Comparison of ENCODE assay signal across 13 cellular contexts in the genomic region with DNA sequence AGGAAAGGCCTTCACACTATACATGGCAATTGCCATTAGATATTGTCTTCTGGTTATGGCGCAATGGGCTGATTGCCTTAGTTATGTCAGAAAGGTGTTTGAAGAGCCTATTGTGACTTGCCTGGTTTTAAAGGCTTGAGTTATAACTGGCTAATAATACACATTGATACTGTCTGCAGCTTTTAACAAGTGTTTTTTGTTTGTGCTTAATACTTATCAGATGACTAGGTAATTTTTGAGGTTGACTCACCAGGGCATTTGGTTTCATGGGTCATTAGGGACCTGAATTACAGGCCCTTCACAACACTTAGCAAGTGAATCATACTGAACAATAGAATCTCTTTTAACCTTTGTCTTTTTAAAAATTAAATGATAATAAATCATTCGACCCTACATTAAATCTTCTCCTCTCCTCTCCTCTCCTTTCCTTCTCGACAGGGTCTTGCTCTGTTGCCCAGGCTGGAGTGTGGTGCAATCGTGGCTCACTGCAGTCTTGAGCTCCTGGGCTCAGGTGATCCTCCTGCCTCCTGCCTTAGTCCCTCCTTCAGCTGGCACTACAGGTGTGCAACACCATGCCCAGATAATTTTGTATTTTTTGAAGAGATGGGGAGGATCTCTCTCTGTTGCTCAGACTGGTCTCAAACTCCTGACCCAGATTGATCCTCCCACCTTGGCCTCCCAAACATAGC.
DNase-seq lines count a peak whose midpoint lies in the region; ATAC-seq and TF ChIP-seq lines count a peak whose summit lies in the region.
"Had no signal": no experiment of that assay in that cellular context is flagged by ENCODE, and none has a peak within 500 bp of the region (broad histone marks: within the 10 kb centered on the region; RNA-seq: fewer than 3 reads in every experiment).

No MANE protein-coding gene starts in this region.

- intact Hi-C loops in left lung (cut with DNase I): no loop called here
- intact Hi-C loops in head of caudate nucleus (cut with DNase I): no loop called here

- H3K36me3 ChIP-seq in left lung: no peaks in the 10 kb centered on the region

- H3K4me3 ChIP-seq in AG10803 (ENCODE audit: low read length) (no peak overlapping the region), astrocyte of the cerebellum (ENCODE audit: low read depth, low read length) (no peak overlapping the region), left lung (no peak overlapping the region)

- no peak for TF ChIP-seq CTCF in AG10803 (conservative IDR thresholded peaks at IDR 0.05; ENCODE audit: low read length)
- no peak for TF ChIP-seq CTCF in astrocyte of the cerebellum (IDR thresholded peaks at IDR 0.05; ENCODE audit: low read depth, low read length, missing control alignments)
- TF ChIP-seq CTCF in left lung (IDR thresholded peaks at IDR 0.05): no peak

- no peaks in the 10 kb centered on the region for H3K9me3 ChIP-seq in left lung

- in situ Hi-C loops in astrocyte of the cerebellum (cut with HindIII; ENCODE audit: low sequenced_read_pairs): no loop called here

- no peaks in the 10 kb centered on the region for H3K27me3 ChIP-seq in left lung

- peak overlapping the region in 1 of 2 donors; percentile 16 for H3K27ac ChIP-seq in left lung
- H3K27ac ChIP-seq: HL-60, parathyroid adenoma had no signal

- peaks cover 8 to 9% of the 10 kb centered on the region in 2 donors for H3K4me1 ChIP-seq in left lung

- DNase-seq in AG10803 (ENCODE audit: low read depth): peak; percentile 88
- peak; percentile 49 for DNase-seq in HPDE6-E6E7 (ENCODE audit: extremely low spot score)
- peak; percentile 92 for DNase-seq in astrocyte of the cerebellum (ENCODE audit: low read depth)
- DNase-seq in left lung: no peak
- no peak for DNase-seq in NCI-H187 treated with DMSO at 0.1 percent for 48 hours (lab: John Stamatoyannopoulos, UW)
- DNase-seq in head of caudate nucleus: no peak
- DNase-seq in DMS 273 treated with DMSO at 0.1 percent for 48 hours (lab: John Stamatoyannopoulos, UW): no peak
- DNase-seq in NCI-H226: no peak
- DNase-seq: cerebellar nuclear complex, NCI-H446, T-helper 1 cell had no signal

- peak; percentile 35 for ATAC-seq in left lung

Comparison
In these comparisons a context has a peak if more than half of its experiments do, and no peak if none do; other contexts are left out.
1. DNase-seq: peak in AG10803 (single experiment), HPDE6-E6E7 (single experiment) and astrocyte of the cerebellum (single experiment); none in left lung (0 of 2), NCI-H187 treated with DMSO at 0.1 percent for 48 hours (single experiment), head of caudate nucleus (0 of 42), DMS 273 treated with DMSO at 0.1 percent for 48 hours (single experiment) and NCI-H226 (single experiment).